Comparison of ENCODE assay signal across 1 cellular context in genomic region chr19:49422407-49423277, GRCh38.
TF ChIP-seq lines count a peak whose summit lies in the region.

No MANE protein-coding gene starts in this region.

TF ChIP-seq in K562, 482 proteins besides CTCF, POLR2A, EP300 and RAD21 (continued from another document):
- TF ChIP-seq, protein P1, sequence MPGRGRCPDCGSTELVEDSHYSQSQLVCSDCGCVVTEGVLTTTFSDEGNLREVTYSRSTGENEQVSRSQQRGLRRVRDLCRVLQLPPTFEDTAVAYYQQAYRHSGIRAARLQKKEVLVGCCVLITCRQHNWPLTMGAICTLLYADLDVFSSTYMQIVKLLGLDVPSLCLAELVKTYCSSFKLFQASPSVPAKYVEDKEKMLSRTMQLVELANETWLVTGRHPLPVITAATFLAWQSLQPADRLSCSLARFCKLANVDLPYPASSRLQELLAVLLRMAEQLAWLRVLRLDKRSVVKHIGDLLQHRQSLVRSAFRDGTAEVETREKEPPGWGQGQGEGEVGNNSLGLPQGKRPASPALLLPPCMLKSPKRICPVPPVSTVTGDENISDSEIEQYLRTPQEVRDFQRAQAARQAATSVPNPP (IDR thresholded peaks at IDR 0.05; ENCODE audit: borderline replicate concordance, insufficient read depth, insufficient read length) = no peak
- TF ChIP-seq FOXP1 (CRISPR knock-in tag; IDR thresholded peaks at IDR 0.05) = peak; percentile 75; the same call in 1 of the 2 replicates
- TF ChIP-seq HMGN3 (IDR thresholded peaks at IDR 0.05; ENCODE audit: borderline replicate concordance, extremely low read depth, insufficient read length, low read depth, low read length) = peak; percentile 90
- TF ChIP-seq ZBTB1 (CRISPR knock-in tag; IDR thresholded peaks at IDR 0.05; ENCODE audit: borderline replicate concordance, low read depth) = no peak
- TF ChIP-seq, protein P2, sequence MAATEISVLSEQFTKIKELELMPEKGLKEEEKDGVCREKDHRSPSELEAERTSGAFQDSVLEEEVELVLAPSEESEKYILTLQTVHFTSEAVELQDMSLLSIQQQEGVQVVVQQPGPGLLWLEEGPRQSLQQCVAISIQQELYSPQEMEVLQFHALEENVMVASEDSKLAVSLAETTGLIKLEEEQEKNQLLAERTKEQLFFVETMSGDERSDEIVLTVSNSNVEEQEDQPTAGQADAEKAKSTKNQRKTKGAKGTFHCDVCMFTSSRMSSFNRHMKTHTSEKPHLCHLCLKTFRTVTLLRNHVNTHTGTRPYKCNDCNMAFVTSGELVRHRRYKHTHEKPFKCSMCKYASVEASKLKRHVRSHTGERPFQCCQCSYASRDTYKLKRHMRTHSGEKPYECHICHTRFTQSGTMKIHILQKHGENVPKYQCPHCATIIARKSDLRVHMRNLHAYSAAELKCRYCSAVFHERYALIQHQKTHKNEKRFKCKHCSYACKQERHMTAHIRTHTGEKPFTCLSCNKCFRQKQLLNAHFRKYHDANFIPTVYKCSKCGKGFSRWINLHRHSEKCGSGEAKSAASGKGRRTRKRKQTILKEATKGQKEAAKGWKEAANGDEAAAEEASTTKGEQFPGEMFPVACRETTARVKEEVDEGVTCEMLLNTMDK (IDR thresholded peaks at IDR 0.05; ENCODE audit: borderline replicate concordance, insufficient read depth, low read depth, low read length, poor library complexity, severe bottlenecking) = peak; percentile 74
- TF ChIP-seq SAP30 (IDR thresholded peaks at IDR 0.05; ENCODE audit: borderline replicate concordance, insufficient read depth, low read depth, low read length, poor library complexity, severe bottlenecking) = no peak
- peak; percentile 51; the same call in 1 of the 2 replicates for TF ChIP-seq RNF2 (IDR thresholded peaks at IDR 0.05)
- TF ChIP-seq GABPA (tag; conservative IDR thresholded peaks at IDR 0.05; ENCODE audit: low read depth) = peak; percentile 35; the same call in 1 of the 2 replicates
- TF ChIP-seq SREBF2 (CRISPR knock-in tag; IDR thresholded peaks at IDR 0.05) = no peak
- TF ChIP-seq FOXP4 (CRISPR knock-in tag; IDR thresholded peaks at IDR 0.05; ENCODE audit: borderline replicate concordance) = peak; percentile 71; the same call in 1 of the 2 replicates
- TF ChIP-seq NFRKB (IDR thresholded peaks at IDR 0.05; ENCODE audit: low read depth) = no peak
- TF ChIP-seq ETS1 (conservative IDR thresholded peaks at IDR 0.05; ENCODE audit: control insufficient read depth, low read depth, low read length) = peak; percentile 49
- TF ChIP-seq DACH1 (IDR thresholded peaks at IDR 0.05; ENCODE audit: partially characterized antibody) = no peak
- TF ChIP-seq NBN (IDR thresholded peaks at IDR 0.05; ENCODE audit: low read depth) = peak; percentile 65; the same call in 1 of the 2 replicates
- no peak for TF ChIP-seq THRA (IDR thresholded peaks at IDR 0.05)
- peak; percentile 35; the same call in 1 of the 2 replicates for TF ChIP-seq MTA1 (IDR thresholded peaks at IDR 0.05; ENCODE audit: borderline replicate concordance)
- peak; percentile 64; the same call in 1 of the 2 replicates for TF ChIP-seq MIER1 (IDR thresholded peaks at IDR 0.05; ENCODE audit: low read depth)
- TF ChIP-seq NR2C2 (CRISPR knock-in tag; IDR thresholded peaks at IDR 0.05) = peak; percentile 71; the same call in 1 of the 2 replicates
- no peak for TF ChIP-seq NR2C2 (tag; IDR thresholded peaks at IDR 0.05)
- no peak for TF ChIP-seq FIP1L1 (IDR thresholded peaks at IDR 0.05; ENCODE audit: low read depth, low read length, poor library complexity, severe bottlenecking)
- TF ChIP-seq YY1 (IDR thresholded peaks at IDR 0.05; ENCODE audit: borderline replicate concordance in 1 of 3, control insufficient read depth in 1 of 3, extremely low read depth in 1 of 3, insufficient read depth in 3 of 3, insufficient read length in 1 of 3, insufficient replicate concordance in 2 of 3, low read depth in 1 of 3, low read length in 2 of 3) = peak in 2 of 3 experiments; percentile 37 to 55
- TF ChIP-seq RFX5 (IDR thresholded peaks at IDR 0.05; ENCODE audit: low read depth, low read length) = no peak
- TF ChIP-seq ZNF764 (CRISPR knock-in tag; IDR thresholded peaks at IDR 0.05; ENCODE audit: low read depth) = no peak
